ENCODE assay signal across 1 cellular context in the genomic region with DNA sequence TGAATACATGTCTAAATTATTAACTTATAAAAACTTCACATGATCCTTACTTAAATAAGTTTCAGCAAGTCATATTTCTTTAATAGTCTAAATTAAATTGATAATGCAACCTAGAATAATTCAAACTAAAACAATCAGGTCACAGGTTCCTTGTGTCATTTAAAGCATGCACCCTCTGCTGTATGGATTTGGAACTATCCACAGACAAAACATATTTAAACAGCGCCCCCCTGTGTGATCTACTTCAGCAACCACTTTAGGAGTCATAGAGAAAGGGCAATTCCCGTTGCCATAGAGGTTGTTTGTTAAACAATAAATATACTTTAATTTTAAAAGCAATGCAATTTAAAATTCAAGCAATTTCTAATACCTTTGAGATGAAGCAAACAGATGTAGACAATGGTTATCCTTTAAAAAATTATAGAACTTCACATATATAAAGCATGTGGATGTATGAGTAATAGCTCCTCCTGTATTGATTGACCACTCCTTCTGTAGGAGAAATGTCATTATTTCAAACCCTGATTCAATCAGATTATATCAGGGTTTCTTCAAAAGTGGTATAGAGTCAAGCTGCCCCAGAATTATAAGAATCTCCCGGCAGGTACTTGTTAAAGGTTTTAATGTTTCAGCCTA.
TF ChIP-seq lines count a peak whose summit lies in the region.

No MANE protein-coding gene starts in this region.

TF ChIP-seq in GM23338, 12 proteins besides CTCF, POLR2A, EP300 and RAD21:
- TF ChIP-seq, protein P1, sequence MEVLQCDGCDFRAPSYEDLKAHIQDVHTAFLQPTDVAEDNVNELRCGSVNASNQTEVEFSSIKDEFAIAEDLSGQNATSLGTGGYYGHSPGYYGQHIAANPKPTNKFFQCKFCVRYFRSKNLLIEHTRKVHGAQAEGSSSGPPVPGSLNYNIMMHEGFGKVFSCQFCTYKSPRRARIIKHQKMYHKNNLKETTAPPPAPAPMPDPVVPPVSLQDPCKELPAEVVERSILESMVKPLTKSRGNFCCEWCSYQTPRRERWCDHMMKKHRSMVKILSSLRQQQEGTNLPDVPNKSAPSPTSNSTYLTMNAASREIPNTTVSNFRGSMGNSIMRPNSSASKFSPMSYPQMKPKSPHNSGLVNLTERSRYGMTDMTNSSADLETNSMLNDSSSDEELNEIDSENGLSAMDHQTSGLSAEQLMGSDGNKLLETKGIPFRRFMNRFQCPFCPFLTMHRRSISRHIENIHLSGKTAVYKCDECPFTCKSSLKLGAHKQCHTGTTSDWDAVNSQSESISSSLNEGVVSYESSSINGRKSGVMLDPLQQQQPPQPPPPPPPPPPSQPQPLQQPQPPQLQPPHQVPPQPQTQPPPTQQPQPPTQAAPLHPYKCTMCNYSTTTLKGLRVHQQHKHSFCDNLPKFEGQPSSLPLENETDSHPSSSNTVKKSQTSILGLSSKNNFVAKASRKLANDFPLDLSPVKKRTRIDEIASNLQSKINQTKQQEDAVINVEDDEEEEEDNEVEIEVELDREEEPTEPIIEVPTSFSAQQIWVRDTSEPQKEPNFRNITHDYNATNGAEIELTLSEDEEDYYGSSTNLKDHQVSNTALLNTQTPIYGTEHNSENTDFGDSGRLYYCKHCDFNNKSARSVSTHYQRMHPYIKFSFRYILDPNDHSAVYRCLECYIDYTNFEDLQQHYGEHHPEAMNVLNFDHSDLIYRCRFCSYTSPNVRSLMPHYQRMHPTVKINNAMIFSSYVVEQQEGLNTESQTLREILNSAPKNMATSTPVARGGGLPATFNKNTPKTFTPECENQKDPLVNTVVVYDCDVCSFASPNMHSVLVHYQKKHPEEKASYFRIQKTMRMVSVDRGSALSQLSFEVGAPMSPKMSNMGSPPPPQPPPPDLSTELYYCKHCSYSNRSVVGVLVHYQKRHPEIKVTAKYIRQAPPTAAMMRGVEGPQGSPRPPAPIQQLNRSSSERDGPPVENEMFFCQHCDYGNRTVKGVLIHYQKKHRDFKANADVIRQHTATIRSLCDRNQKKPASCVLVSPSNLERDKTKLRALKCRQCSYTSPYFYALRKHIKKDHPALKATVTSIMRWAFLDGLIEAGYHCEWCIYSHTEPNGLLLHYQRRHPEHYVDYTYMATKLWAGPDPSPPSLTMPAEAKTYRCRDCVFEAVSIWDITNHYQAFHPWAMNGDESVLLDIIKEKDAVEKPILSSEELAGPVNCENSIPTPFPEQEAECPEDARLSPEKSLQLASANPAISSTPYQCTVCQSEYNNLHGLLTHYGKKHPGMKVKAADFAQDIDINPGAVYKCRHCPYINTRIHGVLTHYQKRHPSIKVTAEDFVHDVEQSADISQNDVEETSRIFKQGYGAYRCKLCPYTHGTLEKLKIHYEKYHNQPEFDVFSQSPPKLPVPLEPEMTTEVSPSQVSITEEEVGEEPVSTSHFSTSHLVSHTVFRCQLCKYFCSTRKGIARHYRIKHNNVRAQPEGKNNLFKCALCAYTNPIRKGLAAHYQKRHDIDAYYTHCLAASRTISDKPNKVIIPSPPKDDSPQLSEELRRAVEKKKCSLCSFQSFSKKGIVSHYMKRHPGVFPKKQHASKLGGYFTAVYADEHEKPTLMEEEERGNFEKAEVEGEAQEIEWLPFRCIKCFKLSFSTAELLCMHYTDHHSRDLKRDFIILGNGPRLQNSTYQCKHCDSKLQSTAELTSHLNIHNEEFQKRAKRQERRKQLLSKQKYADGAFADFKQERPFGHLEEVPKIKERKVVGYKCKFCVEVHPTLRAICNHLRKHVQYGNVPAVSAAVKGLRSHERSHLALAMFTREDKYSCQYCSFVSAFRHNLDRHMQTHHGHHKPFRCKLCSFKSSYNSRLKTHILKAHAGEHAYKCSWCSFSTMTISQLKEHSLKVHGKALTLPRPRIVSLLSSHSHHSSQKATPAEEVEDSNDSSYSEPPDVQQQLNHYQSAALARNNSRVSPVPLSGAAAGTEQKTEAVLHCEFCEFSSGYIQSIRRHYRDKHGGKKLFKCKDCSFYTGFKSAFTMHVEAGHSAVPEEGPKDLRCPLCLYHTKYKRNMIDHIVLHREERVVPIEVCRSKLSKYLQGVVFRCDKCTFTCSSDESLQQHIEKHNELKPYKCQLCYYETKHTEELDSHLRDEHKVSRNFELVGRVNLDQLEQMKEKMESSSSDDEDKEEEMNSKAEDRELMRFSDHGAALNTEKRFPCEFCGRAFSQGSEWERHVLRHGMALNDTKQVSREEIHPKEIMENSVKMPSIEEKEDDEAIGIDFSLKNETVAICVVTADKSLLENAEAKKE (CRISPR knock-in tag; IDR thresholded peaks at IDR 0.05), result no peak
- TF ChIP-seq JUNB (IDR thresholded peaks at IDR 0.05; ENCODE audit: unreplicated experiment), result no peak
